1 cellular context compared by ENCODE assay signal in the genomic region with DNA sequence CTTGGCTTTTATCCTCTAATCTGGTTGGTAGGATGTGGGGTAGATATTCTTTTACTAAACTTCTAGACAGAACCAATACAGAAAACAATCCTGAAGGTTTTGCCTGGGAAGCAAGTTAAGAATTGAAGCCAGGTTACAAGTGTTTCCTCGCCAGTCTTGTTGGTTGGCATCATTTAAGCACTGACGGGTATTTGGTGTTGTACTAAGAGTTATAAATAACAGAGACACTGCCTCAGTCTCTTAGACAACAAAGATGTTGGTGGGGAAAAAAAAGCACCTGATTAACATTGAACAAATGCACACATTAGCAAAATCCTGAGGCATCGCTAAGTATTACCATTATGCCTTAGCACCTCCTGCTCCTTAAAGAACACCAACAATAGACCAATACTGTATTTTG.
TF ChIP-seq lines count a peak whose summit lies in the region.

No MANE protein-coding gene starts in this region.

TF ChIP-seq in WTC11, 78 proteins besides CTCF, POLR2A, EP300 and RAD21 (continued from another document):
- no peak for TF ChIP-seq ELF4 (CRISPR knock-in tag; IDR thresholded peaks at IDR 0.05; ENCODE audit: low read depth)
- TF ChIP-seq FOXK1 (CRISPR knock-in tag; IDR thresholded peaks at IDR 0.05), result no peak
- TF ChIP-seq, protein P1, sequence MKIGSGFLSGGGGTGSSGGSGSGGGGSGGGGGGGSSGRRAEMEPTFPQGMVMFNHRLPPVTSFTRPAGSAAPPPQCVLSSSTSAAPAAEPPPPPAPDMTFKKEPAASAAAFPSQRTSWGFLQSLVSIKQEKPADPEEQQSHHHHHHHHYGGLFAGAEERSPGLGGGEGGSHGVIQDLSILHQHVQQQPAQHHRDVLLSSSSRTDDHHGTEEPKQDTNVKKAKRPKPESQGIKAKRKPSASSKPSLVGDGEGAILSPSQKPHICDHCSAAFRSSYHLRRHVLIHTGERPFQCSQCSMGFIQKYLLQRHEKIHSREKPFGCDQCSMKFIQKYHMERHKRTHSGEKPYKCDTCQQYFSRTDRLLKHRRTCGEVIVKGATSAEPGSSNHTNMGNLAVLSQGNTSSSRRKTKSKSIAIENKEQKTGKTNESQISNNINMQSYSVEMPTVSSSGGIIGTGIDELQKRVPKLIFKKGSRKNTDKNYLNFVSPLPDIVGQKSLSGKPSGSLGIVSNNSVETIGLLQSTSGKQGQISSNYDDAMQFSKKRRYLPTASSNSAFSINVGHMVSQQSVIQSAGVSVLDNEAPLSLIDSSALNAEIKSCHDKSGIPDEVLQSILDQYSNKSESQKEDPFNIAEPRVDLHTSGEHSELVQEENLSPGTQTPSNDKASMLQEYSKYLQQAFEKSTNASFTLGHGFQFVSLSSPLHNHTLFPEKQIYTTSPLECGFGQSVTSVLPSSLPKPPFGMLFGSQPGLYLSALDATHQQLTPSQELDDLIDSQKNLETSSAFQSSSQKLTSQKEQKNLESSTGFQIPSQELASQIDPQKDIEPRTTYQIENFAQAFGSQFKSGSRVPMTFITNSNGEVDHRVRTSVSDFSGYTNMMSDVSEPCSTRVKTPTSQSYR (CRISPR knock-in tag; IDR thresholded peaks at IDR 0.05), result no peak
- no peak for TF ChIP-seq ETV6 (CRISPR knock-in tag; IDR thresholded peaks at IDR 0.05)
- TF ChIP-seq, protein P2, sequence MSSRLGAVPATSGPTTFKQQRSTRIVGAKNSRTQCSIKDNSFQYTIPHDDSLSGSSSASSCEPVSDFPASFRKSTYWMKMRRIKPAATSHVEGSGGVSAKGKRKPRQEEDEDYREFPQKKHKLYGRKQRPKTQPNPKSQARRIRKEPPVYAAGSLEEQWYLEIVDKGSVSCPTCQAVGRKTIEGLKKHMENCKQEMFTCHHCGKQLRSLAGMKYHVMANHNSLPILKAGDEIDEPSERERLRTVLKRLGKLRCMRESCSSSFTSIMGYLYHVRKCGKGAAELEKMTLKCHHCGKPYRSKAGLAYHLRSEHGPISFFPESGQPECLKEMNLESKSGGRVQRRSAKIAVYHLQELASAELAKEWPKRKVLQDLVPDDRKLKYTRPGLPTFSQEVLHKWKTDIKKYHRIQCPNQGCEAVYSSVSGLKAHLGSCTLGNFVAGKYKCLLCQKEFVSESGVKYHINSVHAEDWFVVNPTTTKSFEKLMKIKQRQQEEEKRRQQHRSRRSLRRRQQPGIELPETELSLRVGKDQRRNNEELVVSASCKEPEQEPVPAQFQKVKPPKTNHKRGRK (CRISPR knock-in tag; IDR thresholded peaks at IDR 0.05; ENCODE audit: borderline replicate concordance), result no peak
- TF ChIP-seq CREM (CRISPR knock-in tag; IDR thresholded peaks at IDR 0.05), result no peak
- no peak for TF ChIP-seq GABPB1 (CRISPR knock-in tag; IDR thresholded peaks at IDR 0.05)
TF ChIP-seq in WTC11: peak in this region for 0.
